23 cellular contexts compared by ENCODE assay signal in the genomic region with DNA sequence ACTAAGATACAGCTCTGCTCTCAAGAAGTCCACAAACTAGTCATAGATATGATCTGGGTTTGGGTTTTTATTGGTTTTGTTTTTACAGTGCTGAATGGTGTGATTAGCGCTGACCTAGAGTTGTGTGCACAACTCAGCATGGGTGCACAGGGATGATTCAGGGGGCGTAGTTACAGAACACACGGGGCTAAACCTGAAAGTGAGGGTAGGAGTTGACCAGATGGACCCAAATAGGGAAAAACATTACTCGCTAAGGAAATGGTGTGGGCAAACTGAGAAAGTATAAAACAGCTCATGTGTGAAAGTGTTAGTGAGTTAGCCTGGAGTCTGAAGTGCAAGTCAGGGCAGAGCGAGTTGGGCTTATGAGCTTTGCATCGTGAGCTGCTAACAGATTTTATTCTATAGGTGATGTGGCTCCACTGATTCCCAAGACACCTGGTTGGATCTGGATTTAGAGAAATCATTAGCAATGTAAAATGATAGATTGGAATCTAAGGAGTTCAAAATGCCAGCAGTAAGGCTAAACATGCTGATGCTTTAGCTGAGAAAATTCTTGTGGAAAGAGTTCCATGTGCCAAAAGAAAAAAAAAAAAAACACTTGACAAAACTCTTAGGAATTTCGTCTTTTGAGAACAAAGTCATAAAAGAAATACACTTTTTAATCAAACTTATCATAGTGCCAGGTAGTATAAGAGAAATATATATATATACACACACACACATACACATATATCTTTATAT.
DNase-seq lines count a peak whose midpoint lies in the region; ATAC-seq and TF ChIP-seq lines count a peak whose summit lies in the region.
"Had no signal": no experiment of that assay in that cellular context is flagged by ENCODE, and none has a peak within 500 bp of the region (broad histone marks: within the 10 kb centered on the region; RNA-seq: fewer than 3 reads in every experiment).

No MANE protein-coding gene starts in this region.

- no peak for TF ChIP-seq POLR2A in uterus (IDR thresholded peaks at IDR 0.05)

- H3K27me3 ChIP-seq in GM23338 (ENCODE audit: insufficient read depth): no peaks in the 10 kb centered on the region
- no peaks in the 10 kb centered on the region for H3K27me3 ChIP-seq in uterus
- H3K27me3 ChIP-seq in SJCRH30: no peaks in the 10 kb centered on the region
- H3K27me3 ChIP-seq: neural progenitor cell, right lobe of liver, SJSA1 had no signal

- H3K27me3 Mint-ChIP-seq in GM23338 (ENCODE audit: insufficient read depth, low read depth, poor library complexity): no peaks in the 10 kb centered on the region
- no peaks in the 10 kb centered on the region for H3K27me3 Mint-ChIP-seq in nephron progenitor cell (ENCODE audit: low read depth, poor library complexity)
- H3K27me3 Mint-ChIP-seq: B cell had no signal

- H3K27ac ChIP-seq in GM23338 (ENCODE audit: low read depth) (no peak overlapping the region), uterus (no peak overlapping the region), SJCRH30 (no peak overlapping the region)
- H3K27ac ChIP-seq: neural progenitor cell, right lobe of liver, SJSA1 had no signal

- 0 out of 2 replicates have a peak overlapping the region, but pooled peaks have one; percentile 52 for H2AFZ ChIP-seq in GM23338
- H2AFZ ChIP-seq: neural progenitor cell had no signal

- H3K9me3 Mint-ChIP-seq in GM23338 (no peaks in the 10 kb centered on the region), nephron progenitor cell (peaks cover 4% of the 10 kb centered on the region)
- H3K9me3 Mint-ChIP-seq: neural progenitor cell had no signal

- no peak for TF ChIP-seq CTCF in GM23338 (conservative IDR thresholded peaks at IDR 0.05; ENCODE audit: low read depth in 2 of 2)
- TF ChIP-seq CTCF in nephron progenitor cell (IDR thresholded peaks at IDR 0.05): no peak
- TF ChIP-seq CTCF in uterus (IDR thresholded peaks at IDR 0.05): no peak

- H3K4me3 Mint-ChIP-seq in GM23338 (no peak overlapping the region), nephron progenitor cell (no peak overlapping the region)
- H3K4me3 Mint-ChIP-seq: activated naive CD4-positive, alpha-beta T cell treated with anti-CD3 and anti-CD28 coated beads for 36 hours; B cell; brain; neural progenitor cell; T-helper 2 cell treated with Interferon-gamma antibody and Interleukin-4, amounts not matched to agents 5 μg/mL and 100 μg/mL, for 36 hours had no signal

- DNase-seq in GM23338 (ENCODE audit: low spot score) (no peak), NCI-H748 treated with DMSO at 0.1 percent for 48 hours (lab: John Stamatoyannopoulos, UW) (peak; percentile 9), nephron progenitor cell (no peak), uterus (no peak), SJCRH30 (no peak)
- DNase-seq in stimulated activated CD4-positive, alpha-beta T cell treated with anti-CD3 and anti-CD28 coated beads, Interleukin-2, amount 100 ng/mL, for 48 hours: no peak
- DNase-seq: activated CD8-positive, alpha-beta memory T cell treated with anti-CD3 and anti-CD28 coated beads, Interleukin-2, amount 50 U/mL, for 48 hours; activated naive CD4-positive, alpha-beta T cell treated with anti-CD3 and anti-CD28 coated beads for 36 hours; Calu3; erythroblast; H7; MM.1S; NCI-H2029; NCI-H510A; right lobe of liver had no signal

- H3K36me3 Mint-ChIP-seq in GM23338 (ENCODE audit: low read depth) (no peaks in the 10 kb centered on the region), nephron progenitor cell (ENCODE audit: low read depth) (no peaks in the 10 kb centered on the region)
- H3K36me3 Mint-ChIP-seq: brain, neural progenitor cell had no signal

- H3K9me3 ChIP-seq in uterus: no peaks in the 10 kb centered on the region
- H3K9me3 ChIP-seq in SJCRH30 (replicated peaks): no peaks in the 10 kb centered on the region
- H3K9me3 ChIP-seq: right lobe of liver, SJSA1 had no signal

- H3K36me3 ChIP-seq in GM23338 (ENCODE audit: insufficient read depth): no peaks in the 10 kb centered on the region
- H3K36me3 ChIP-seq in uterus: no peaks in the 10 kb centered on the region
- no peaks in the 10 kb centered on the region for H3K36me3 ChIP-seq in SJCRH30
- H3K36me3 ChIP-seq: neural progenitor cell, right lobe of liver, SJSA1 had no signal

- H3K4me1 ChIP-seq in GM23338 (ENCODE audit: insufficient read depth) (0 out of 2 replicates have a peak, but pooled peaks cover 8% of the 10 kb centered on the region), uterus (peaks cover 0 to 5% of the 10 kb centered on the region in 2 donors), SJCRH30 (peaks cover 21% of the 10 kb centered on the region)
- H3K4me1 ChIP-seq: neural progenitor cell, right lobe of liver, SJSA1 had no signal

- no peak overlapping the region for H3K4me2 ChIP-seq in GM23338
- H3K4me2 ChIP-seq: neural progenitor cell had no signal

- H3K4me1 Mint-ChIP-seq in GM23338: peaks cover 20% of the 10 kb centered on the region
- H3K4me1 Mint-ChIP-seq in nephron progenitor cell: peaks cover 43% of the 10 kb centered on the region
- H3K4me1 Mint-ChIP-seq: B cell had no signal

- peak; percentile 45 for ATAC-seq in GM18502 (IDR thresholded peaks at IDR 0.05; ENCODE audit: poor library complexity, unreplicated experiment)
- ATAC-seq in GM23338: no peak
- ATAC-seq: activated CD4-positive, CD25-positive, alpha-beta regulatory T cell treated with anti-CD3 and anti-CD28 coated beads, Interleukin-2, amount 50 U/mL, for 24 hours; HepG2; right lobe of liver had no signal

- H3K79me2 ChIP-seq in GM23338 (replicated peaks; ENCODE audit: insufficient read depth): no peaks in the 10 kb centered on the region

- no peaks in the 10 kb centered on the region for H3F3A ChIP-seq in GM23338 (replicated peaks; ENCODE audit: low read depth)

- no peak overlapping the region; the same call in 1 of the 2 replicates for H3K27ac Mint-ChIP-seq in GM23338
- peak overlapping the region; percentile 63 for H3K27ac Mint-ChIP-seq in nephron progenitor cell
- H3K27ac Mint-ChIP-seq: activated naive CD4-positive, alpha-beta T cell treated with anti-CD3 and anti-CD28 coated beads for 36 hours; B cell; neural progenitor cell; T-helper 2 cell treated with Interferon-gamma antibody and Interleukin-4, amounts not matched to agents 5 μg/mL and 100 μg/mL, for 36 hours had no signal

- intact Hi-C loops in uterus (cut with DNase I; ENCODE audit: low total_unique reads): no loop called here

- no peaks in the 10 kb centered on the region for H4K20me1 ChIP-seq in GM23338 (replicated peaks; ENCODE audit: insufficient read depth)

- H3K9me2 ChIP-seq in GM23338 (ENCODE audit: insufficient read depth): no peaks in the 10 kb centered on the region

- no peak overlapping the region for H3K4me3 ChIP-seq in GM23338
- H3K4me3 ChIP-seq in uterus: no peak overlapping the region
- no peak overlapping the region for H3K4me3 ChIP-seq in SJCRH30
- H3K4me3 ChIP-seq: neural progenitor cell, right lobe of liver, SJSA1 had no signal

TF ChIP-seq in GM23338, 12 proteins besides CTCF, POLR2A, EP300 and RAD21:
- TF ChIP-seq EZH2phosphoT487 (IDR thresholded peaks at IDR 0.05; ENCODE audit: unreplicated experiment): no peak
- no peak for TF ChIP-seq NANOG (IDR thresholded peaks at IDR 0.05; ENCODE audit: borderline replicate concordance)
